Comparison of ENCODE assay signal across 8 cellular contexts in genomic region chr17:28372203-28372944, GRCh38. TPM values are rescaled to one million over a fixed set of nuclear protein-coding genes. Genes with fewer than 3 reads are reported as not detected.
DNase-seq lines count a peak whose midpoint lies in the region; ATAC-seq, FAIRE-seq and TF ChIP-seq lines count a peak whose summit lies in the region.

No MANE protein-coding gene starts in this region.

- H3K27ac ChIP-seq in BLaER1 (peak overlapping the region; percentile 64), astrocyte (ENCODE audit: low read depth, low read length) (no peak overlapping the region), kidney (ENCODE audit: low read depth in 2 of 2, low read length in 2 of 2) (no peak overlapping the region)

- H3K4me1 Mint-ChIP-seq in astrocyte (ENCODE audit: low read depth, unreplicated experiment) = peaks cover 15% of the 10 kb centered on the region
- peaks cover 35% of the 10 kb centered on the region for H3K4me1 Mint-ChIP-seq in stimulated activated naive CD8-positive, alpha-beta T cell treated with anti-CD3 and anti-CD28 coated beads, Interleukin-15, amount 100 ng/mL, for 72 hours

- no peak overlapping the region for H3K27ac Mint-ChIP-seq in astrocyte (ENCODE audit: unreplicated experiment)
- H3K27ac Mint-ChIP-seq in stimulated activated naive CD8-positive, alpha-beta T cell treated with anti-CD3 and anti-CD28 coated beads, Interleukin-15, amount 100 ng/mL, for 72 hours = peak overlapping the region; percentile 85 to 93

- peak; percentile 15 for ATAC-seq in stimulated activated naive CD8-positive, alpha-beta T cell treated with anti-CD3 and anti-CD28 coated beads, Interleukin-15, amount 100 ng/mL, for 72 hours

- H4K20me1 ChIP-seq in BLaER1 (peaks cover 56% of the 10 kb centered on the region), astrocyte (ENCODE audit: insufficient read depth, low read length) (peaks cover 36% of the 10 kb centered on the region)

- peaks cover 17% of the 10 kb centered on the region; the same call in 1 of the 2 replicates for H3K36me3 ChIP-seq in BLaER1
- H3K36me3 ChIP-seq in astrocyte (ENCODE audit: insufficient read depth, low read length) = no peaks in the 10 kb centered on the region
- no peaks in the 10 kb centered on the region for H3K36me3 ChIP-seq in kidney (ENCODE audit: control insufficient read depth in 1 of 2, insufficient read depth in 2 of 2, low read length in 2 of 2)

- peak overlapping the region; percentile 81 for H3K4me3 Mint-ChIP-seq in astrocyte (ENCODE audit: unreplicated experiment)
- peak overlapping the region; percentile 84 to 89 for H3K4me3 Mint-ChIP-seq in stimulated activated naive CD8-positive, alpha-beta T cell treated with anti-CD3 and anti-CD28 coated beads, Interleukin-15, amount 100 ng/mL, for 72 hours

- no peak for FAIRE-seq in astrocyte (lab: Jason Lieb, UNC)
- FAIRE-seq in kidney (lab: Jason Lieb, UNC) = no peak

- H3K36me3 Mint-ChIP-seq in astrocyte (ENCODE audit: low read depth, unreplicated experiment) = peaks cover 7% of the 10 kb centered on the region

- DNase-seq in GM19238 (ENCODE audit: insufficient read length, low spot score) (peak; percentile 38), LHCN-M2 (ENCODE audit: low read depth) (peak; percentile 25), astrocyte (ENCODE audit: low read depth) (peak; percentile 38), kidney (peak; percentile 86), kidney glomerular epithelial cell (lab: John Stamatoyannopoulos, UW) (no peak), NOMO-1 treated with DMSO at 0.1 percent for 48 hours (lab: John Stamatoyannopoulos, UW; ENCODE audit: unreplicated experiment) (no peak)
- DNase-seq in stimulated activated naive CD8-positive, alpha-beta T cell treated with anti-CD3 and anti-CD28 coated beads, Interleukin-15, amount 100 ng/mL, for 72 hours = peak in 1 of 2 donors; percentile 45

- TF ChIP-seq CTCF in astrocyte (IDR thresholded peaks at IDR 0.05; ENCODE audit: insufficient read depth, low read depth, low read length) (no peak), kidney (IDR thresholded peaks at IDR 0.05; ENCODE audit: borderline replicate concordance, extremely low read depth, insufficient read depth) (no peak)

- H2AFZ ChIP-seq in astrocyte (ENCODE audit: low read depth, low read length) = peak overlapping the region; percentile 84

- peaks cover 16% of the 10 kb centered on the region for H3K27me3 Mint-ChIP-seq in astrocyte (ENCODE audit: low read depth, unreplicated experiment)
- H3K27me3 Mint-ChIP-seq in stimulated activated naive CD8-positive, alpha-beta T cell treated with anti-CD3 and anti-CD28 coated beads, Interleukin-15, amount 100 ng/mL, for 72 hours = no peaks in the 10 kb centered on the region

- H3K9me3 ChIP-seq in BLaER1 = no peaks in the 10 kb centered on the region
- no peaks in the 10 kb centered on the region for H3K9me3 ChIP-seq in astrocyte (ENCODE audit: insufficient read depth, low read depth, low read length)
- no peaks in the 10 kb centered on the region for H3K9me3 ChIP-seq in kidney (ENCODE audit: control insufficient read depth in 1 of 2, low read length in 2 of 2)

- H3K9me3 Mint-ChIP-seq in astrocyte (ENCODE audit: unreplicated experiment) = no peaks in the 10 kb centered on the region
- H3K9me3 Mint-ChIP-seq in stimulated activated naive CD8-positive, alpha-beta T cell treated with anti-CD3 and anti-CD28 coated beads, Interleukin-15, amount 100 ng/mL, for 72 hours = no peaks in the 10 kb centered on the region

- H3K4me1 ChIP-seq in BLaER1 (peaks cover 32% of the 10 kb centered on the region), astrocyte (ENCODE audit: insufficient read depth, low read length) (peaks cover 21% of the 10 kb centered on the region), kidney (ENCODE audit: control insufficient read depth in 1 of 2, insufficient read depth in 1 of 2, low read depth in 1 of 2, low read length in 2 of 2) (peaks cover 3 to 17% of the 10 kb centered on the region in 2 donors)

- H3K27me3 ChIP-seq in BLaER1 = no peaks in the 10 kb centered on the region
- no peaks in the 10 kb centered on the region for H3K27me3 ChIP-seq in astrocyte (ENCODE audit: insufficient read depth, low read length)

- peak overlapping the region; percentile 95 for H3K4me2 ChIP-seq in BLaER1
- peak overlapping the region; percentile 100 for H3K4me2 ChIP-seq in astrocyte (ENCODE audit: low read length)

- H3K9ac ChIP-seq in BLaER1 (peak overlapping the region; percentile 73), astrocyte (ENCODE audit: low read length) (peak overlapping the region; percentile 77), kidney (ENCODE audit: low read length in 2 of 2) (peak overlapping the region in 1 of 2 donors; percentile 34)

- H3K79me2 ChIP-seq in astrocyte (ENCODE audit: insufficient read depth, low read length) = peaks cover 12% of the 10 kb centered on the region

- H3K4me3 ChIP-seq in BLaER1 = peak overlapping the region; percentile 77
- H3K4me3 ChIP-seq in astrocyte (ENCODE audit: insufficient read depth, low read depth, low read length) = peak overlapping the region; percentile 73
- peak overlapping the region; percentile 42 to 59 for H3K4me3 ChIP-seq in kidney (ENCODE audit: low read length in 2 of 2)

- intact Hi-C loops in kidney (cut with DNase I) = no loop called here

RNA-seq across cellular contexts. Expression of gene SARM1, which starts 0.9 kb away (rescaled TPM):
- 13.5 and 18.5 TPM in 2 replicates for total RNA-seq in LHCN-M2 (2014; rRNA removed)
- polyA plus RNA-seq in LHCN-M2 (2012) = 8.7 TPM
- total RNA-seq in astrocyte = 12.8 and 14.4 TPM in 2 replicates
- total RNA-seq in kidney = 23.8 TPM
- polyA plus RNA-seq in kidney (ENCODE audit: insufficient read depth, low read depth, low replicate concordance) = 10.4 TPM

RNA-seq across cellular contexts. Expression of gene VTN, which starts 2.3 kb away (rescaled TPM):
- total RNA-seq in LHCN-M2 (2014; rRNA removed) (0.40 TPM in 1 of 2 replicates, not detected in the other), astrocyte (1.4 and 2.7 TPM in 2 replicates), kidney (0.98 TPM)
- polyA plus RNA-seq in LHCN-M2 (2012) = 0.21 TPM
- 3.5 TPM for polyA plus RNA-seq in kidney (ENCODE audit: insufficient read depth, low read depth, low replicate concordance)

RNA-seq across cellular contexts. Expression of gene SEBOX, which starts 7.4 kb away (rescaled TPM):
- total RNA-seq in LHCN-M2 (2014; rRNA removed) (not detected in 2 replicates), astrocyte (not detected in 2 replicates), kidney (not detected)
- not detected for polyA plus RNA-seq in LHCN-M2 (2012)
- not detected for polyA plus RNA-seq in kidney (ENCODE audit: insufficient read depth, low read depth, low replicate concordance)

RNA-seq across cellular contexts. Expression of gene POLDIP2, which starts 15.0 kb away (rescaled TPM):
- total RNA-seq in LHCN-M2 (2014; rRNA removed) = 121 and 127 TPM in 2 replicates
- 108 TPM for polyA plus RNA-seq in LHCN-M2 (2012)
- total RNA-seq in astrocyte = 78.6 and 79.1 TPM in 2 replicates
- 84.9 TPM for total RNA-seq in kidney
- 174 TPM for polyA plus RNA-seq in kidney (ENCODE audit: insufficient read depth, low read depth, low replicate concordance)

RNA-seq across cellular contexts. Expression of gene SLC46A1, which starts 33.6 kb away (rescaled TPM):
- total RNA-seq in LHCN-M2 (2014; rRNA removed) (1.0 and 1.2 TPM in 2 replicates), astrocyte (7.4 and 7.9 TPM in 2 replicates), kidney (14.7 TPM)
- 3.6 TPM for polyA plus RNA-seq in LHCN-M2 (2012)
- 9.7 TPM for polyA plus RNA-seq in kidney (ENCODE audit: insufficient read depth, low read depth, low replicate concordance)

Comparison
In these comparisons a context has a peak if more than half of its experiments do, and no peak if none do; other contexts are left out.
1. DNase-seq: peak in GM19238 (single experiment), LHCN-M2 (single experiment), astrocyte (single experiment) and kidney (single experiment); none in kidney glomerular epithelial cell (single experiment) and NOMO-1 treated with DMSO at 0.1 percent for 48 hours (single experiment).
2. Peak in every context shown above with its lines, with median percentiles within 50 percentile points of each other: H3K4me3 ChIP-seq.